Comparison of ENCODE assay signal across 1 cellular context in genomic region chr4:88964450-88964849, GRCh38.
TF ChIP-seq lines count a peak whose summit lies in the region.

No MANE protein-coding gene starts in this region.

TF ChIP-seq in WTC11, 78 proteins besides CTCF, POLR2A, EP300 and RAD21 (continued from another document):
- TF ChIP-seq ZBTB43 (CRISPR knock-in tag; IDR thresholded peaks at IDR 0.05) (no peak), SP1 (CRISPR knock-in tag; conservative IDR thresholded peaks at IDR 0.05) (no peak), HMGXB4 (CRISPR knock-in tag; IDR thresholded peaks at IDR 0.05) (no peak), ATF6 (CRISPR knock-in tag; IDR thresholded peaks at IDR 0.05) (no peak), MAX (CRISPR knock-in tag; IDR thresholded peaks at IDR 0.05) (no peak)
